In the genomic region with DNA sequence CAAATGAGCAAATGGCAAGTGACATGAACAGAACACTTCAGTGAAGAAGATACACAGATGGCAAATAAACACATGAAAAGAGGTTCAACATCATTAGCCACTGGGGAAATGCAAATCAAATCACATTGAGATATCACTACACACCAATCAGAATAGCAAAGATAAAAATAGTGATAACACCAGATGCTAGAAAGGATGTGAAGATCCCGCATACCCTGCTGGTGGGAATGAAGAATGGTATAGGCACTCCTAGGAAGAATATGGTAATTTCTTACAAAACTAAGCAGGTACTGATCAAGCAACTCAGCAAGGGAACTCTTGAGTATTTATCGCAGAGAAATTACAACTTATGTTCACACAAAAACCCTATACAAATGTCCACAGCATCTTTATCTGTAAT, we compare ENCODE assay signal across 2 cellular contexts.
TF ChIP-seq lines count a peak whose summit lies in the region.

No MANE protein-coding gene starts in this region.

TF ChIP-seq in GM23338, 12 proteins besides CTCF, POLR2A, EP300 and RAD21 (continued from another document):
- TF ChIP-seq STAT1 (IDR thresholded peaks at IDR 0.05; ENCODE audit: unreplicated experiment): no peak

TF ChIP-seq in SK-N-SH treated with all-trans-retinoic acid at 6 μM for 48 hours, 23 proteins besides CTCF, POLR2A, EP300 and RAD21 (continued from another document):
- TF ChIP-seq, protein P1, sequence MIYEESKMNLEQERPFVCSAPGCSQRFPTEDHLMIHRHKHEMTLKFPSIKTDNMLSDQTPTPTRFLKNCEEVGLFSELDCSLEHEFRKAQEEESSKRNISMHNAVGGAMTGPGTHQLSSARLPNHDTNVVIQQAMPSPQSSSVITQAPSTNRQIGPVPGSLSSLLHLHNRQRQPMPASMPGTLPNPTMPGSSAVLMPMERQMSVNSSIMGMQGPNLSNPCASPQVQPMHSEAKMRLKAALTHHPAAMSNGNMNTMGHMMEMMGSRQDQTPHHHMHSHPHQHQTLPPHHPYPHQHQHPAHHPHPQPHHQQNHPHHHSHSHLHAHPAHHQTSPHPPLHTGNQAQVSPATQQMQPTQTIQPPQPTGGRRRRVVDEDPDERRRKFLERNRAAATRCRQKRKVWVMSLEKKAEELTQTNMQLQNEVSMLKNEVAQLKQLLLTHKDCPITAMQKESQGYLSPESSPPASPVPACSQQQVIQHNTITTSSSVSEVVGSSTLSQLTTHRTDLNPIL (CRISPR knock-in tag; IDR thresholded peaks at IDR 0.05; ENCODE audit: low read depth): no peak
- TF ChIP-seq TCF4 (CRISPR knock-in tag; IDR thresholded peaks at IDR 0.05; ENCODE audit: borderline replicate concordance) (no peak), SNAI2 (CRISPR knock-in tag; IDR thresholded peaks at IDR 0.05) (no peak), ISL1 (CRISPR knock-in tag; IDR thresholded peaks at IDR 0.05) (no peak), ZFP3 (CRISPR knock-in tag; IDR thresholded peaks at IDR 0.05) (no peak)
- TF ChIP-seq, protein P2, sequence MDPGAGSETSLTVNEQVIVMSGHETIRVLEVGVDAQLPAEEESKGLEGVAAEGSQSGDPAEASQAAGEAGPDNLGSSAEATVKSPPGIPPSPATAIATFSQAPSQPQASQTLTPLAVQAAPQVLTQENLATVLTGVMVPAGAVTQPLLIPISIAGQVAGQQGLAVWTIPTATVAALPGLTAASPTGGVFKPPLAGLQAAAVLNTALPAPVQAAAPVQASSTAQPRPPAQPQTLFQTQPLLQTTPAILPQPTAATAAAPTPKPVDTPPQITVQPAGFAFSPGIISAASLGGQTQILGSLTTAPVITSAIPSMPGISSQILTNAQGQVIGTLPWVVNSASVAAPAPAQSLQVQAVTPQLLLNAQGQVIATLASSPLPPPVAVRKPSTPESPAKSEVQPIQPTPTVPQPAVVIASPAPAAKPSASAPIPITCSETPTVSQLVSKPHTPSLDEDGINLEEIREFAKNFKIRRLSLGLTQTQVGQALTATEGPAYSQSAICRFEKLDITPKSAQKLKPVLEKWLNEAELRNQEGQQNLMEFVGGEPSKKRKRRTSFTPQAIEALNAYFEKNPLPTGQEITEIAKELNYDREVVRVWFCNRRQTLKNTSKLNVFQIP (CRISPR knock-in tag; IDR thresholded peaks at IDR 0.05; ENCODE audit: borderline replicate concordance, low read depth): no peak
- TF ChIP-seq, protein P3, sequence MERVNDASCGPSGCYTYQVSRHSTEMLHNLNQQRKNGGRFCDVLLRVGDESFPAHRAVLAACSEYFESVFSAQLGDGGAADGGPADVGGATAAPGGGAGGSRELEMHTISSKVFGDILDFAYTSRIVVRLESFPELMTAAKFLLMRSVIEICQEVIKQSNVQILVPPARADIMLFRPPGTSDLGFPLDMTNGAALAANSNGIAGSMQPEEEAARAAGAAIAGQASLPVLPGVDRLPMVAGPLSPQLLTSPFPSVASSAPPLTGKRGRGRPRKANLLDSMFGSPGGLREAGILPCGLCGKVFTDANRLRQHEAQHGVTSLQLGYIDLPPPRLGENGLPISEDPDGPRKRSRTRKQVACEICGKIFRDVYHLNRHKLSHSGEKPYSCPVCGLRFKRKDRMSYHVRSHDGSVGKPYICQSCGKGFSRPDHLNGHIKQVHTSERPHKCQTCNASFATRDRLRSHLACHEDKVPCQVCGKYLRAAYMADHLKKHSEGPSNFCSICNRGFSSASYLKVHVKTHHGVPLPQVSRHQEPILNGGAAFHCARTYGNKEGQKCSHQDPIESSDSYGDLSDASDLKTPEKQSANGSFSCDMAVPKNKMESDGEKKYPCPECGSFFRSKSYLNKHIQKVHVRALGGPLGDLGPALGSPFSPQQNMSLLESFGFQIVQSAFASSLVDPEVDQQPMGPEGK (CRISPR knock-in tag; IDR thresholded peaks at IDR 0.05; ENCODE audit: borderline replicate concordance): no peak
